ENCODE assay signal across 8 cellular contexts in the genomic region with DNA sequence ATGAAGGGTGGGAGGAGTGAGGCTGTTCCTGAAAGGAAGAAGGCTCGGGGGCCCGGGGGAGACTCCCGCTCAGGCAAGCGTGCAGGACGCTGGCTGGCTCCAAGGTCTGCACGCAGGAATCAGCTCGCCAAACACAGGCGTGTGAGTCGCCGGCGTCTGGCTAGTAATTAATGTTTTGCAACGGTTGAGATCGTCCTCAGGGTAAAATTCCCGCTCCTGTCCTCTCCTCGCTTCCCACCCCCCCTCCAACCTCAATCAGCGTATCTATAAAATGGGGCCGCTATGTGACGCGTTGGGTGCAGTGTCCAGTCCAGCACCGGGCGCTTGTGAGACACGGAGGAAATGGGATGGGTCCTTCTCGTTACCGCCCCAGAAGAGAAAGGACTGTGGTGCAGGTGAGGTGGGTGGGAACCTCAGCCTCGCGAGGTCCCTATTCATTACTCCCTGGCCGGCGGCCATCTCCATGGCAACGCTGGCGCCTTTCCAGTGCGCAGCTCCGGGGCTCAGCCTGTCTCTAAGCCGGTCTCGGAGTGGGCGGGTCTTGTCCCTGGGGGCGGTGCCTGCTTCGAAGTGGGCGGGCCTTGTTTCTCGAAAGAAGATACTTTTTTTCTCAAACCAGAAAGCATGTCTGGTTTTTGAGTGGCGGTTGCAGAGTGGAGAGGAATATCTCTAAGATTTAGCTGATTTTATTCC. TPM values are rescaled to one million over a fixed set of nuclear protein-coding genes. Genes with fewer than 3 reads are reported as not detected.
DNase-seq lines count a peak whose midpoint lies in the region; ATAC-seq, FAIRE-seq and TF ChIP-seq lines count a peak whose summit lies in the region.

No MANE protein-coding gene starts in this region.

- H3K9me3 ChIP-seq in SU-DHL-6 (ENCODE audit: insufficient read depth, low read length) (no peaks in the 10 kb centered on the region), pancreas (no peaks in the 10 kb centered on the region), thymus (ENCODE audit: control insufficient read depth) (no peaks in the 10 kb centered on the region)

- TF ChIP-seq CTCF in SU-DHL-6 (IDR thresholded peaks at IDR 0.05; ENCODE audit: insufficient read depth, low read length, poor library complexity, severe bottlenecking) = no peak
- no peak for TF ChIP-seq CTCF in pancreas (IDR thresholded peaks at IDR 0.05)

- no peaks in the 10 kb centered on the region for H3F3A ChIP-seq in SU-DHL-6 (ENCODE audit: insufficient read depth)

- H3K79me2 ChIP-seq in SU-DHL-6 (ENCODE audit: insufficient read depth, low read length) = no peaks in the 10 kb centered on the region

- POLR2A ChIA-PET in HEK293T (lab: Yijun Ruan, JAX) = interaction anchor here (0.9 to 3.8 kb wide), 4 partner anchors 12 to 328 kb away, joined by 3 to 29 read pairs (median 6); partner anchors contain the start of genes FIZ1 and PPP6R1

- intact Hi-C loops in Right ventricle myocardium superior (cut with DNase I) = no loop called here
- intact Hi-C loops in pancreas (cut with DNase I) = no loop called here

- H3K27ac ChIP-seq in SU-DHL-6 (ENCODE audit: low read depth, low read length) (no peak overlapping the region), pancreas (peak overlapping the region; percentile 25 to 58 (median 39)), thymus (ENCODE audit: low read depth) (peak overlapping the region; percentile 70)

- no peaks in the 10 kb centered on the region for H3K9me2 ChIP-seq in SU-DHL-6 (replicated peaks; ENCODE audit: insufficient read depth, low read length)

- H3K4me3 ChIP-seq in SU-DHL-6 (ENCODE audit: insufficient read depth, low read length, poor library complexity, severe bottlenecking) (no peak overlapping the region), pancreas (peak overlapping the region in 2 of 4 donors; percentile 13 to 38), thymus (ENCODE audit: low read length) (peak overlapping the region; percentile 19)

- DNase-seq in Daoy (ENCODE audit: low read depth) (peak; percentile 97), HEK293T (ENCODE audit: extremely low spot score) (peak; percentile 96), NCI-H1105 treated with DMSO at 0.1 percent for 48 hours (lab: John Stamatoyannopoulos, UW) (peak; percentile 97), Right ventricle myocardium superior (peak; percentile 97), pancreas (peak; percentile 93 to 99 (median 98))
- DNase-seq in activated naive CD8-positive, alpha-beta T cell treated with anti-CD3 and anti-CD28 coated beads, Interleukin-2, amount 50 U/mL, for 16 hours (ENCODE audit: low read depth, low spot score) = peak; percentile 88

- peak; percentile 81 for FAIRE-seq in pancreas (lab: Jason Lieb, UNC)

- CTCF ChIA-PET in HEK293T (lab: Yijun Ruan, JAX) = interaction anchor here (0.7 to 1.1 kb wide), 3 partner anchors 14 to 40 kb away, joined by 3 to 4 read pairs (median 3); no protein-coding TSS in a partner anchor

- H3K36me3 ChIP-seq in SU-DHL-6 (ENCODE audit: low read length) = no peaks in the 10 kb centered on the region
- no peaks in the 10 kb centered on the region for H3K36me3 ChIP-seq in pancreas
- peaks cover 3% of the 10 kb centered on the region for H3K36me3 ChIP-seq in thymus (ENCODE audit: control insufficient read depth, insufficient read depth)

- H2AFZ ChIP-seq in SU-DHL-6 (ENCODE audit: low read depth, low read length, severe bottlenecking) = peak overlapping the region; percentile 12

- H4K20me1 ChIP-seq in SU-DHL-6 (ENCODE audit: low read depth, low read length) = no peaks in the 10 kb centered on the region

- WGBS in pancreas, 2 donors = 1% methylated on average over 40 of the region's 40 CpGs
- WGBS in thymus = 4% methylated on average over 40 of the region's 40 CpGs

- H3K4me1 ChIP-seq in pancreas = peaks cover 8 to 12% (median 11%) of the 10 kb centered on the region in 3 donors
- peaks cover 13% of the 10 kb centered on the region for H3K4me1 ChIP-seq in thymus (ENCODE audit: control insufficient read depth, insufficient read depth, low read length)

- no peaks in the 10 kb centered on the region for H3K27me3 ChIP-seq in SU-DHL-6 (ENCODE audit: low read length)
- no peaks in the 10 kb centered on the region for H3K27me3 ChIP-seq in pancreas
- H3K27me3 ChIP-seq in thymus (ENCODE audit: control insufficient read depth, insufficient read depth) = peaks cover 4% of the 10 kb centered on the region

- H3K9ac ChIP-seq in SU-DHL-6 (ENCODE audit: low read length) = no peak overlapping the region

- peak overlapping the region; percentile 43 for H3K4me2 ChIP-seq in SU-DHL-6 (ENCODE audit: low read depth, low read length, poor library complexity, severe bottlenecking)

- ATAC-seq in Right ventricle myocardium superior (ENCODE audit: poor library complexity) (peak; percentile 93), pancreas (peak; percentile 88 to 94 (median 92))

TF ChIP-seq in HEK293T, 16 proteins besides CTCF, POLR2A, EP300 and RAD21:
- TF ChIP-seq NFRKB (IDR thresholded peaks at IDR 0.05) = no peak
- no peak for TF ChIP-seq CTBP1 (IDR thresholded peaks at IDR 0.05; ENCODE audit: borderline replicate concordance)
- TF ChIP-seq, protein P1, sequence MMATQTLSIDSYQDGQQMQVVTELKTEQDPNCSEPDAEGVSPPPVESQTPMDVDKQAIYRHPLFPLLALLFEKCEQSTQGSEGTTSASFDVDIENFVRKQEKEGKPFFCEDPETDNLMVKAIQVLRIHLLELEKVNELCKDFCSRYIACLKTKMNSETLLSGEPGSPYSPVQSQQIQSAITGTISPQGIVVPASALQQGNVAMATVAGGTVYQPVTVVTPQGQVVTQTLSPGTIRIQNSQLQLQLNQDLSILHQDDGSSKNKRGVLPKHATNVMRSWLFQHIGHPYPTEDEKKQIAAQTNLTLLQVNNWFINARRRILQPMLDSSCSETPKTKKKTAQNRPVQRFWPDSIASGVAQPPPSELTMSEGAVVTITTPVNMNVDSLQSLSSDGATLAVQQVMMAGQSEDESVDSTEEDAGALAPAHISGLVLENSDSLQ (IDR thresholded peaks at IDR 0.05) = peak; percentile 71
- no peak for TF ChIP-seq SP1 (IDR thresholded peaks at IDR 0.05)

RNA-seq across cellular contexts. Expression of gene ZNF579, which starts 6.5 kb away (rescaled TPM):
- total RNA-seq in Daoy (2014; rRNA removed; shearing (Covaris generic)) = 8.8 and 9.8 TPM in 2 replicates
- total RNA-seq in Right ventricle myocardium superior (13.6 TPM), pancreas (10 to 100 TPM in 1 of 6 donors, 1 to 10 TPM in 5; 6.5 to 12.7 (median 9.2) TPM)
- polyA plus RNA-seq in pancreas (10 to 100 TPM; 11.6 to 16.1 TPM), thymus (5.5 TPM)

RNA-seq across cellular contexts. Expression of gene FIZ1, which starts 12.2 kb away (rescaled TPM):
- total RNA-seq in Daoy (2014; rRNA removed; shearing (Covaris generic)) = 2.2 and 4.1 TPM in 2 replicates
- total RNA-seq in Right ventricle myocardium superior (13.0 TPM), pancreas (10 to 100 TPM in 2 of 6 donors, 1 to 10 TPM in 4; 6.8 to 12.1 (median 8.9) TPM)
- polyA plus RNA-seq in pancreas (10 to 100 TPM; 12.6 TPM), thymus (11.9 TPM)

RNA-seq across cellular contexts. Expression of gene ZNF524, which starts 13.0 kb away (rescaled TPM):
- total RNA-seq in Daoy (2014; rRNA removed; shearing (Covaris generic)) = 6.1 and 8.7 TPM in 2 replicates
- 17.5 TPM for total RNA-seq in Right ventricle myocardium superior
- total RNA-seq in pancreas = 10 to 100 TPM; 17.1 to 37.0 (median 33.1) TPM
- 10 to 100 TPM; 26.7 to 79.4 TPM for polyA plus RNA-seq in pancreas
- 25.0 TPM for polyA plus RNA-seq in thymus

RNA-seq across cellular contexts. Expression of gene ZNF865, which starts 18.3 kb away (rescaled TPM):
- 0.15 and 0.80 TPM in 2 replicates for total RNA-seq in Daoy (2014; rRNA removed; shearing (Covaris generic))
- 17.4 TPM for total RNA-seq in Right ventricle myocardium superior
- total RNA-seq in pancreas = 1 to 10 TPM; 6.6 to 9.0 (median 7.8) TPM
- polyA plus RNA-seq in pancreas = 1 to 10 TPM; 5.7 to 9.7 TPM
- polyA plus RNA-seq in thymus = 7.2 TPM

RNA-seq across cellular contexts. Expression of gene ZNF784, which starts 37.2 kb away (rescaled TPM):
- 5.8 and 6.1 TPM in 2 replicates for total RNA-seq in Daoy (2014; rRNA removed; shearing (Covaris generic))
- total RNA-seq in Right ventricle myocardium superior = 11.7 TPM
- 1 to 10 TPM; 3.7 to 5.8 (median 4.6) TPM for total RNA-seq in pancreas
- polyA plus RNA-seq in pancreas = 10 to 100 TPM; 10.3 to 12.9 TPM
- polyA plus RNA-seq in thymus = 5.4 TPM
